Comparison of ENCODE assay signal across 1 cellular context in the genomic region with DNA sequence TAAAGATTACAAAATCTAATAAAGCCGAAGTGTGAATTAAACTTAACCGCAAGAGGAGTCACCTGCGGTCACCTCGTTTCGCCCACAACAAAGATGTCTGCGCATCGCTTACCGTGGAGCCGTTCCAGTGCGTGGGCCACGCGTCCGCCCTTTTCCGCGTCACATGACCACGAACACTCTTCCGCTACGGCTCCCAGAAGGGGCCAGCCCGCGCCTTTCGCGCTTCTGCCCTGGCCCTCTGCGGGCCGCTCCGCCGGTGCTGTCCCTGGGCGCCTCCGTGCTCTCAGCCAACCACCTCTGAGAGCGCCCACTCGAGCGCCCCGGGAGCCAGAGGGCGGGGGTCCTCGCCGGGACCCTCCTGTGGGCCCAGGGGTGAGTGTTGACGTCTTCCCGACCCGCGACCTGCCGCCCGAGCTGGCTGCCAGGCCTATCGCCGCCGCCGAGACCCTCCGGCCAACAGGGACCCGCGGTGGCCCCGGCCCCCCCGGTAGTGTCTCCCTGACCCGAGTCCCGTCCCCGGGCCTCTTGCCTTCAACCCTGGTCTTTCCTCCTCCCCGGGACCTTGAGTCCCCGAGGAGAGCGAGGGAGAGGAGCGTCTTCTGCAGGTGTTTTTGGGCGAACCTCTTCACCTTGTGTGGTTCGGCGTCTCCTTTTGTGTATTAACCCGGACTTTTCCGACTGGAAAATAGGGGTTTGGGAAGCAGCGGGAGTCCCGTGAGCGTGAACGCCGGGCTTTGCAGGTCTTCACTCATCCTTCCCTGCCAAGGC.
TF ChIP-seq lines count a peak whose summit lies in the region.

A gene with protein sequence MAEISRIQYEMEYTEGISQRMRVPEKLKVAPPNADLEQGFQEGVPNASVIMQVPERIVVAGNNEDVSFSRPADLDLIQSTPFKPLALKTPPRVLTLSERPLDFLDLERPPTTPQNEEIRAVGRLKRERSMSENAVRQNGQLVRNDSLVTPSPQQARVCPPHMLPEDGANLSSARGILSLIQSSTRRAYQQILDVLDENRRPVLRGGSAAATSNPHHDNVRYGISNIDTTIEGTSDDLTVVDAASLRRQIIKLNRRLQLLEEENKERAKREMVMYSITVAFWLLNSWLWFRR (plus strand): TSS at position 196 of the 768 bp plus-strand sequence. CDS start 5,415 bp downstream, outside the sequence.

TF ChIP-seq in HepG2, 621 proteins besides CTCF, POLR2A, EP300 and RAD21 (continued from another document and continues in another):
- TF ChIP-seq, protein P1, sequence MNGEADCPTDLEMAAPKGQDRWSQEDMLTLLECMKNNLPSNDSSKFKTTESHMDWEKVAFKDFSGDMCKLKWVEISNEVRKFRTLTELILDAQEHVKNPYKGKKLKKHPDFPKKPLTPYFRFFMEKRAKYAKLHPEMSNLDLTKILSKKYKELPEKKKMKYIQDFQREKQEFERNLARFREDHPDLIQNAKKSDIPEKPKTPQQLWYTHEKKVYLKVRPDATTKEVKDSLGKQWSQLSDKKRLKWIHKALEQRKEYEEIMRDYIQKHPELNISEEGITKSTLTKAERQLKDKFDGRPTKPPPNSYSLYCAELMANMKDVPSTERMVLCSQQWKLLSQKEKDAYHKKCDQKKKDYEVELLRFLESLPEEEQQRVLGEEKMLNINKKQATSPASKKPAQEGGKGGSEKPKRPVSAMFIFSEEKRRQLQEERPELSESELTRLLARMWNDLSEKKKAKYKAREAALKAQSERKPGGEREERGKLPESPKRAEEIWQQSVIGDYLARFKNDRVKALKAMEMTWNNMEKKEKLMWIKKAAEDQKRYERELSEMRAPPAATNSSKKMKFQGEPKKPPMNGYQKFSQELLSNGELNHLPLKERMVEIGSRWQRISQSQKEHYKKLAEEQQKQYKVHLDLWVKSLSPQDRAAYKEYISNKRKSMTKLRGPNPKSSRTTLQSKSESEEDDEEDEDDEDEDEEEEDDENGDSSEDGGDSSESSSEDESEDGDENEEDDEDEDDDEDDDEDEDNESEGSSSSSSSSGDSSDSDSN (CRISPR knock-in tag; IDR thresholded peaks at IDR 0.05) = peak; percentile 98
- TF ChIP-seq, protein P2, sequence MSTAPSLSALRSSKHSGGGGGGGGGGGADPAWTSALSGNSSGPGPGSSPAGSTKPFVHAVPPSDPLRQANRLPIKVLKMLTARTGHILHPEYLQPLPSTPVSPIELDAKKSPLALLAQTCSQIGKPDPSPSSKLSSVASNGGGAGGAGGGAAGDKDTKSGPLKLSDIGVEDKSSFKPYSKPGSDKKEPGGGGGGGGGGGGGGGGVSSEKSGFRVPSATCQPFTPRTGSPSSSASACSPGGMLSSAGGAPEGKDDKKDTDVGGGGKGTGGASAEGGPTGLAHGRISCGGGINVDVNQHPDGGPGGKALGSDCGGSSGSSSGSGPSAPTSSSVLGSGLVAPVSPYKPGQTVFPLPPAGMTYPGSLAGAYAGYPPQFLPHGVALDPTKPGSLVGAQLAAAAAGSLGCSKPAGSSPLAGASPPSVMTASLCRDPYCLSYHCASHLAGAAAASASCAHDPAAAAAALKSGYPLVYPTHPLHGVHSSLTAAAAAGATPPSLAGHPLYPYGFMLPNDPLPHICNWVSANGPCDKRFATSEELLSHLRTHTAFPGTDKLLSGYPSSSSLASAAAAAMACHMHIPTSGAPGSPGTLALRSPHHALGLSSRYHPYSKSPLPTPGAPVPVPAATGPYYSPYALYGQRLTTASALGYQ (CRISPR knock-in tag; IDR thresholded peaks at IDR 0.05) = peak; percentile 83
- TF ChIP-seq ZSCAN31 (CRISPR knock-in tag; IDR thresholded peaks at IDR 0.05; ENCODE audit: low read depth) (peak; percentile 95), SIN3B (IDR thresholded peaks at IDR 0.05; ENCODE audit: low read length) (peak; percentile 72), ZSCAN25 (CRISPR knock-in tag; IDR thresholded peaks at IDR 0.05) (peak; percentile 86), ZNF850 (CRISPR knock-in tag; conservative IDR thresholded peaks at IDR 0.05) (no peak), U2AF2 (IDR thresholded peaks at IDR 0.05; ENCODE audit: low read depth, low read length) (no peak; the same call in 1 of the 2 replicates), PHF8 (CRISPR knock-in tag; IDR thresholded peaks at IDR 0.05) (peak; percentile 98), ZFYVE20 (CRISPR knock-in tag; IDR thresholded peaks at IDR 0.05; ENCODE audit: borderline replicate concordance, low read depth) (peak; percentile 86), MTF1 (CRISPR knock-in tag; IDR thresholded peaks at IDR 0.05) (peak; percentile 84), ZNF672 (CRISPR knock-in tag; IDR thresholded peaks at IDR 0.05) (no peak), KDM5A (IDR thresholded peaks at IDR 0.05; ENCODE audit: borderline replicate concordance, low read length) (peak; percentile 82), JUNB (CRISPR knock-in tag; IDR thresholded peaks at IDR 0.05; ENCODE audit: borderline replicate concordance) (no peak), CBX5 (CRISPR knock-in tag; IDR thresholded peaks at IDR 0.05; ENCODE audit: borderline replicate concordance) (peak; percentile 99), MAFK (conservative IDR thresholded peaks at IDR 0.05 in 1 of 2, IDR thresholded peaks at IDR 0.05 in 1 of 2; ENCODE audit: low read length in 2 of 2) (no peak), CBX2 (IDR thresholded peaks at IDR 0.05; ENCODE audit: low read depth, low read length) (no peak), CBX2 (CRISPR knock-in tag; IDR thresholded peaks at IDR 0.05; ENCODE audit: low read depth) (peak; percentile 73; the same call in 1 of the 2 replicates), SP4 (CRISPR knock-in tag; IDR thresholded peaks at IDR 0.05) (peak; percentile 83), POLR2AphosphoS5 (IDR thresholded peaks at IDR 0.05; ENCODE audit: low read depth, low read length) (peak; percentile 77; the same call in 1 of the 2 replicates), ZFAT (CRISPR knock-in tag; conservative IDR thresholded peaks at IDR 0.05) (no peak), ZNF33B (CRISPR knock-in tag; IDR thresholded peaks at IDR 0.05) (peak; percentile 87), JDP2 (CRISPR knock-in tag; IDR thresholded peaks at IDR 0.05; ENCODE audit: borderline replicate concordance) (no peak; the same call in 1 of the 2 replicates), THAP11 (CRISPR knock-in tag; IDR thresholded peaks at IDR 0.05) (peak; percentile 95), ZNF773 (CRISPR knock-in tag; IDR thresholded peaks at IDR 0.05; ENCODE audit: borderline replicate concordance) (peak; percentile 79), ERF (CRISPR knock-in tag; IDR thresholded peaks at IDR 0.05) (peak; percentile 96), ZNF501 (CRISPR knock-in tag; IDR thresholded peaks at IDR 0.05) (peak; percentile 97), GABPB1 (CRISPR knock-in tag; IDR thresholded peaks at IDR 0.05) (peak; percentile 98), ZNF264 (CRISPR knock-in tag; IDR thresholded peaks at IDR 0.05) (no peak; the same call in 1 of the 2 replicates)
- TF ChIP-seq, protein P3, sequence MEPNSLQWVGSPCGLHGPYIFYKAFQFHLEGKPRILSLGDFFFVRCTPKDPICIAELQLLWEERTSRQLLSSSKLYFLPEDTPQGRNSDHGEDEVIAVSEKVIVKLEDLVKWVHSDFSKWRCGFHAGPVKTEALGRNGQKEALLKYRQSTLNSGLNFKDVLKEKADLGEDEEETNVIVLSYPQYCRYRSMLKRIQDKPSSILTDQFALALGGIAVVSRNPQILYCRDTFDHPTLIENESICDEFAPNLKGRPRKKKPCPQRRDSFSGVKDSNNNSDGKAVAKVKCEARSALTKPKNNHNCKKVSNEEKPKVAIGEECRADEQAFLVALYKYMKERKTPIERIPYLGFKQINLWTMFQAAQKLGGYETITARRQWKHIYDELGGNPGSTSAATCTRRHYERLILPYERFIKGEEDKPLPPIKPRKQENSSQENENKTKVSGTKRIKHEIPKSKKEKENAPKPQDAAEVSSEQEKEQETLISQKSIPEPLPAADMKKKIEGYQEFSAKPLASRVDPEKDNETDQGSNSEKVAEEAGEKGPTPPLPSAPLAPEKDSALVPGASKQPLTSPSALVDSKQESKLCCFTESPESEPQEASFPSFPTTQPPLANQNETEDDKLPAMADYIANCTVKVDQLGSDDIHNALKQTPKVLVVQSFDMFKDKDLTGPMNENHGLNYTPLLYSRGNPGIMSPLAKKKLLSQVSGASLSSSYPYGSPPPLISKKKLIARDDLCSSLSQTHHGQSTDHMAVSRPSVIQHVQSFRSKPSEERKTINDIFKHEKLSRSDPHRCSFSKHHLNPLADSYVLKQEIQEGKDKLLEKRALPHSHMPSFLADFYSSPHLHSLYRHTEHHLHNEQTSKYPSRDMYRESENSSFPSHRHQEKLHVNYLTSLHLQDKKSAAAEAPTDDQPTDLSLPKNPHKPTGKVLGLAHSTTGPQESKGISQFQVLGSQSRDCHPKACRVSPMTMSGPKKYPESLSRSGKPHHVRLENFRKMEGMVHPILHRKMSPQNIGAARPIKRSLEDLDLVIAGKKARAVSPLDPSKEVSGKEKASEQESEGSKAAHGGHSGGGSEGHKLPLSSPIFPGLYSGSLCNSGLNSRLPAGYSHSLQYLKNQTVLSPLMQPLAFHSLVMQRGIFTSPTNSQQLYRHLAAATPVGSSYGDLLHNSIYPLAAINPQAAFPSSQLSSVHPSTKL (CRISPR knock-in tag; IDR thresholded peaks at IDR 0.05) = peak; percentile 83
- TF ChIP-seq, protein P4, sequence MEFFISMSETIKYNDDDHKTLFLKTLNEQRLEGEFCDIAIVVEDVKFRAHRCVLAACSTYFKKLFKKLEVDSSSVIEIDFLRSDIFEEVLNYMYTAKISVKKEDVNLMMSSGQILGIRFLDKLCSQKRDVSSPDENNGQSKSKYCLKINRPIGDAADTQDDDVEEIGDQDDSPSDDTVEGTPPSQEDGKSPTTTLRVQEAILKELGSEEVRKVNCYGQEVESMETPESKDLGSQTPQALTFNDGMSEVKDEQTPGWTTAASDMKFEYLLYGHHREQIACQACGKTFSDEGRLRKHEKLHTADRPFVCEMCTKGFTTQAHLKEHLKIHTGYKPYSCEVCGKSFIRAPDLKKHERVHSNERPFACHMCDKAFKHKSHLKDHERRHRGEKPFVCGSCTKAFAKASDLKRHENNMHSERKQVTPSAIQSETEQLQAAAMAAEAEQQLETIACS (CRISPR knock-in tag; IDR thresholded peaks at IDR 0.05) = 0 out of 2 replicates have a peak, but pooled peaks have one; percentile 27
- TF ChIP-seq, protein P5, sequence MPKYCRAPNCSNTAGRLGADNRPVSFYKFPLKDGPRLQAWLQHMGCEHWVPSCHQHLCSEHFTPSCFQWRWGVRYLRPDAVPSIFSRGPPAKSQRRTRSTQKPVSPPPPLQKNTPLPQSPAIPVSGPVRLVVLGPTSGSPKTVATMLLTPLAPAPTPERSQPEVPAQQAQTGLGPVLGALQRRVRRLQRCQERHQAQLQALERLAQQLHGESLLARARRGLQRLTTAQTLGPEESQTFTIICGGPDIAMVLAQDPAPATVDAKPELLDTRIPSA (CRISPR knock-in tag; IDR thresholded peaks at IDR 0.05; ENCODE audit: borderline replicate concordance) = no peak; the same call in none of the 2 replicates
- TF ChIP-seq, protein P6, sequence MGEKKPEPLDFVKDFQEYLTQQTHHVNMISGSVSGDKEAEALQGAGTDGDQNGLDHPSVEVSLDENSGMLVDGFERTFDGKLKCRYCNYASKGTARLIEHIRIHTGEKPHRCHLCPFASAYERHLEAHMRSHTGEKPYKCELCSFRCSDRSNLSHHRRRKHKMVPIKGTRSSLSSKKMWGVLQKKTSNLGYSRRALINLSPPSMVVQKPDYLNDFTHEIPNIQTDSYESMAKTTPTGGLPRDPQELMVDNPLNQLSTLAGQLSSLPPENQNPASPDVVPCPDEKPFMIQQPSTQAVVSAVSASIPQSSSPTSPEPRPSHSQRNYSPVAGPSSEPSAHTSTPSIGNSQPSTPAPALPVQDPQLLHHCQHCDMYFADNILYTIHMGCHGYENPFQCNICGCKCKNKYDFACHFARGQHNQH (CRISPR knock-in tag; IDR thresholded peaks at IDR 0.05) = peak; percentile 98
- TF ChIP-seq, protein P7, sequence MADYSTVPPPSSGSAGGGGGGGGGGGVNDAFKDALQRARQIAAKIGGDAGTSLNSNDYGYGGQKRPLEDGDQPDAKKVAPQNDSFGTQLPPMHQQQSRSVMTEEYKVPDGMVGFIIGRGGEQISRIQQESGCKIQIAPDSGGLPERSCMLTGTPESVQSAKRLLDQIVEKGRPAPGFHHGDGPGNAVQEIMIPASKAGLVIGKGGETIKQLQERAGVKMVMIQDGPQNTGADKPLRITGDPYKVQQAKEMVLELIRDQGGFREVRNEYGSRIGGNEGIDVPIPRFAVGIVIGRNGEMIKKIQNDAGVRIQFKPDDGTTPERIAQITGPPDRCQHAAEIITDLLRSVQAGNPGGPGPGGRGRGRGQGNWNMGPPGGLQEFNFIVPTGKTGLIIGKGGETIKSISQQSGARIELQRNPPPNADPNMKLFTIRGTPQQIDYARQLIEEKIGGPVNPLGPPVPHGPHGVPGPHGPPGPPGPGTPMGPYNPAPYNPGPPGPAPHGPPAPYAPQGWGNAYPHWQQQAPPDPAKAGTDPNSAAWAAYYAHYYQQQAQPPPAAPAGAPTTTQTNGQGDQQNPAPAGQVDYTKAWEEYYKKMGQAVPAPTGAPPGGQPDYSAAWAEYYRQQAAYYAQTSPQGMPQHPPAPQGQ (CRISPR knock-in tag; IDR thresholded peaks at IDR 0.05; ENCODE audit: borderline replicate concordance) = no peak
- TF ChIP-seq, protein P8, sequence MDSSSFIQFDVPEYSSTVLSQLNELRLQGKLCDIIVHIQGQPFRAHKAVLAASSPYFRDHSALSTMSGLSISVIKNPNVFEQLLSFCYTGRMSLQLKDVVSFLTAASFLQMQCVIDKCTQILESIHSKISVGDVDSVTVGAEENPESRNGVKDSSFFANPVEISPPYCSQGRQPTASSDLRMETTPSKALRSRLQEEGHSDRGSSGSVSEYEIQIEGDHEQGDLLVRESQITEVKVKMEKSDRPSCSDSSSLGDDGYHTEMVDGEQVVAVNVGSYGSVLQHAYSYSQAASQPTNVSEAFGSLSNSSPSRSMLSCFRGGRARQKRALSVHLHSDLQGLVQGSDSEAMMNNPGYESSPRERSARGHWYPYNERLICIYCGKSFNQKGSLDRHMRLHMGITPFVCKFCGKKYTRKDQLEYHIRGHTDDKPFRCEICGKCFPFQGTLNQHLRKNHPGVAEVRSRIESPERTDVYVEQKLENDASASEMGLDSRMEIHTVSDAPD (CRISPR knock-in tag; IDR thresholded peaks at IDR 0.05) = peak; percentile 84
- TF ChIP-seq, protein P9, sequence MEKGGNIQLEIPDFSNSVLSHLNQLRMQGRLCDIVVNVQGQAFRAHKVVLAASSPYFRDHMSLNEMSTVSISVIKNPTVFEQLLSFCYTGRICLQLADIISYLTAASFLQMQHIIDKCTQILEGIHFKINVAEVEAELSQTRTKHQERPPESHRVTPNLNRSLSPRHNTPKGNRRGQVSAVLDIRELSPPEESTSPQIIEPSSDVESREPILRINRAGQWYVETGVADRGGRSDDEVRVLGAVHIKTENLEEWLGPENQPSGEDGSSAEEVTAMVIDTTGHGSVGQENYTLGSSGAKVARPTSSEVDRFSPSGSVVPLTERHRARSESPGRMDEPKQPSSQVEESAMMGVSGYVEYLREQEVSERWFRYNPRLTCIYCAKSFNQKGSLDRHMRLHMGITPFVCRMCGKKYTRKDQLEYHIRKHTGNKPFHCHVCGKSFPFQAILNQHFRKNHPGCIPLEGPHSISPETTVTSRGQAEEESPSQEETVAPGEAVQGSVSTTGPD (CRISPR knock-in tag; IDR thresholded peaks at IDR 0.05) = no peak
- TF ChIP-seq, protein P10, sequence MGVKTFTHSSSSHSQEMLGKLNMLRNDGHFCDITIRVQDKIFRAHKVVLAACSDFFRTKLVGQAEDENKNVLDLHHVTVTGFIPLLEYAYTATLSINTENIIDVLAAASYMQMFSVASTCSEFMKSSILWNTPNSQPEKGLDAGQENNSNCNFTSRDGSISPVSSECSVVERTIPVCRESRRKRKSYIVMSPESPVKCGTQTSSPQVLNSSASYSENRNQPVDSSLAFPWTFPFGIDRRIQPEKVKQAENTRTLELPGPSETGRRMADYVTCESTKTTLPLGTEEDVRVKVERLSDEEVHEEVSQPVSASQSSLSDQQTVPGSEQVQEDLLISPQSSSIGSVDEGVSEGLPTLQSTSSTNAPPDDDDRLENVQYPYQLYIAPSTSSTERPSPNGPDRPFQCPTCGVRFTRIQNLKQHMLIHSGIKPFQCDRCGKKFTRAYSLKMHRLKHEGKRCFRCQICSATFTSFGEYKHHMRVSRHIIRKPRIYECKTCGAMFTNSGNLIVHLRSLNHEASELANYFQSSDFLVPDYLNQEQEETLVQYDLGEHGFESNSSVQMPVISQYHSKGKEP (CRISPR knock-in tag; IDR thresholded peaks at IDR 0.05) = peak; percentile 96
